In genomic region chrX:107773206-107773605, GRCh38 we compare ENCODE assay signal across 20 cellular contexts. TPM values are rescaled to one million over a fixed set of nuclear protein-coding genes. Genes with fewer than 3 reads are reported as not detected.
DNase-seq lines count a peak whose midpoint lies in the region; ATAC-seq and TF ChIP-seq lines count a peak whose summit lies in the region.
"Had no signal": no experiment of that assay in that cellular context is flagged by ENCODE, and none has a peak within 500 bp of the region (broad histone marks: within the 10 kb centered on the region; RNA-seq: fewer than 3 reads in every experiment).

No MANE protein-coding gene starts in this region.

- H3K27ac Mint-ChIP-seq in CD14-positive monocyte: no peak overlapping the region
- H3K27ac Mint-ChIP-seq: activated naive CD4-positive, alpha-beta T cell treated with anti-CD3 and anti-CD28 coated beads, Interleukin-2, amount 10 ng/mL, durations not matched to agents 7 days and 5 days had no signal

- ATAC-seq in heart left ventricle: no peak
- no peak for ATAC-seq in Right ventricle myocardium inferior
- no peak for ATAC-seq in body of pancreas
- ATAC-seq: GM12878; stimulated activated naive CD8-positive, alpha-beta T cell treated with anti-CD3 and anti-CD28 coated beads, Interleukin-15, Interleukin-2, amounts not matched to agents 100 U/mL and 50 U/mL, for 24 hours had no signal

- no peak overlapping the region for H3K23ac ChIP-seq in mesendoderm (ENCODE audit: low read length)

- H3K9me3 Mint-ChIP-seq in CD14-positive monocyte: peaks cover 0 to 6% (median 0%) of the 10 kb centered on the region in 7 donors
- H3K9me3 Mint-ChIP-seq: activated naive CD4-positive, alpha-beta T cell treated with anti-CD3 and anti-CD28 coated beads, Interleukin-2, amount 10 ng/mL, durations not matched to agents 7 days and 5 days had no signal

- peaks cover 0 to 37% (median 0%) of the 10 kb centered on the region in 9 donors for H3K27me3 ChIP-seq in heart left ventricle
- H3K27me3 ChIP-seq in body of pancreas: no peaks in the 10 kb centered on the region
- H3K27me3 ChIP-seq in mesendoderm (ENCODE audit: insufficient read depth, low read length, poor library complexity): peaks cover 8% of the 10 kb centered on the region
- peaks cover 0 to 27% of the 10 kb centered on the region in 2 donors for H3K27me3 ChIP-seq in tibial nerve

- H3K9ac ChIP-seq in mesendoderm (ENCODE audit: low read length): no peak overlapping the region
- H3K9ac ChIP-seq: KMS-11 had no signal

- H4K5ac ChIP-seq in mesendoderm (ENCODE audit: low read length): no peak overlapping the region

- H2BK5ac ChIP-seq in mesendoderm (ENCODE audit: low read length): no peak overlapping the region

- TF ChIP-seq EP300 in tibial nerve (IDR thresholded peaks at IDR 0.05): no peak

- no peak overlapping the region for H2BK120ac ChIP-seq in mesendoderm (ENCODE audit: low read depth, low read length)

- no peak overlapping the region for H3K4me2 ChIP-seq in mesendoderm (ENCODE audit: low read length)
- H3K4me2 ChIP-seq: KMS-11 had no signal

- no peaks in the 10 kb centered on the region for H3K79me2 ChIP-seq in mesendoderm (ENCODE audit: control insufficient read depth, insufficient read depth, low read length)

- TF ChIP-seq CTCF in heart left ventricle (IDR thresholded peaks at IDR 0.05) (no peak), body of pancreas (IDR thresholded peaks at IDR 0.05) (no peak), tibial nerve (IDR thresholded peaks at IDR 0.05) (no peak), CD14-positive monocyte (IDR thresholded peaks at IDR 0.05) (no peak)

- H3K4me3 Mint-ChIP-seq in CD14-positive monocyte: no peak overlapping the region
- H3K4me3 Mint-ChIP-seq: activated naive CD4-positive, alpha-beta T cell treated with anti-CD3 and anti-CD28 coated beads, Interleukin-2, amount 10 ng/mL, durations not matched to agents 7 days and 5 days had no signal

- intact Hi-C loops in heart left ventricle (cut with DNase I) (loop anchor here in 3 of 10 donors (5.0 to 10.0 kb wide), 3 partner anchors 51 to 238 kb away; no protein-coding TSS in a partner anchor), Right ventricle myocardium inferior (cut with DNase I) (no loop called here), body of pancreas (cut with DNase I) (loop anchor here (10.0 kb wide), 1 partner anchor 98 kb away; no protein-coding TSS in a partner anchor), CD14-positive monocyte (cut with micrococcal nuclease) (no loop called here)

- TF ChIP-seq POLR2A in heart left ventricle (IDR thresholded peaks at IDR 0.05) (no peak), body of pancreas (IDR thresholded peaks at IDR 0.05) (no peak), tibial nerve (IDR thresholded peaks at IDR 0.05) (no peak)

- no peak overlapping the region for H3K4ac ChIP-seq in mesendoderm (ENCODE audit: low read depth, low read length)

- H3K4me3 ChIP-seq in heart left ventricle (peak overlapping the region in 8 of 12 donors; percentile 56 to 75 (median 66)), body of pancreas (no peak overlapping the region), mesendoderm (ENCODE audit: low read length) (no peak overlapping the region), tibial nerve (peak overlapping the region in 3 of 4 donors; percentile 48 to 69 (median 48))
- H3K4me3 ChIP-seq: GM12878 had no signal

- no peak overlapping the region for H3K56ac ChIP-seq in mesendoderm (ENCODE audit: low read length)

- peaks cover 21 to 38% (median 33%) of the 10 kb centered on the region in 3 donors for H3K27me3 Mint-ChIP-seq in CD14-positive monocyte (ENCODE audit: low read depth in 3 of 3)

- no peak overlapping the region for H3K18ac ChIP-seq in mesendoderm (ENCODE audit: low read length)

- H2AK5ac ChIP-seq in mesendoderm (ENCODE audit: low read length): no peak overlapping the region

- 57 to 76% (median 65%) methylated on average over 8 of the region's 8 CpGs for WGBS in heart left ventricle, 4 donors
- 39 to 57% methylated on average over 8 of the region's 8 CpGs for WGBS in body of pancreas, 2 donors
- no CpG with 5 or more reads among the region's 8 CpGs for WGBS in mesendoderm (ENCODE audit: extremely low coverage, insufficient coverage, low lambda C conversion rate)
- WGBS in tibial nerve, 2 donors: 54 to 57% methylated on average over 8 of the region's 8 CpGs

- peaks cover 0 to 2% of the 10 kb centered on the region in 2 donors for H3K36me3 Mint-ChIP-seq in CD14-positive monocyte
- H3K36me3 Mint-ChIP-seq: activated naive CD4-positive, alpha-beta T cell treated with anti-CD3 and anti-CD28 coated beads, Interleukin-2, amount 10 ng/mL, durations not matched to agents 7 days and 5 days; brain had no signal

- DNase-seq in heart left ventricle (no peak), Right ventricle myocardium inferior (ENCODE audit: missing footprints) (no peak), body of pancreas (peak; percentile 26 to 51 (median 40)), mesendoderm (peak; percentile 66), tibial nerve (ENCODE audit: low spot score in 2 of 2) (no peak), CD14-positive monocyte (ENCODE audit: low spot score) (no peak), NCI-H1092 treated with DMSO at 0.1 percent for 48 hours (lab: John Stamatoyannopoulos, UW) (no peak), T-helper 2 cell (no peak)
- DNase-seq: activated CD8-positive, alpha-beta memory T cell treated with anti-CD3 and anti-CD28 coated beads, Interleukin-2, amount 50 U/mL, for 48 hours; activated naive CD4-positive, alpha-beta T cell treated with anti-CD3 and anti-CD28 coated beads, Interleukin-2, amount 10 ng/mL, durations not matched to agents 7 days and 5 days; NCI-H1417 treated with DMSO at 0.1 percent for 48 hours; stimulated activated naive CD8-positive, alpha-beta T cell treated with anti-CD3 and anti-CD28 coated beads, Interleukin-15, Interleukin-2, amounts not matched to agents 100 U/mL and 50 U/mL, for 24 hours; T1000 had no signal

- H3K27ac ChIP-seq in heart left ventricle (peak overlapping the region in 2 of 12 donors; percentile 28 to 91), body of pancreas (peak overlapping the region in 1 of 4 donors; percentile 89), mesendoderm (ENCODE audit: low read depth, low read length) (no peak overlapping the region), tibial nerve (peak overlapping the region in 2 of 4 donors; percentile 93 to 96)
- H3K27ac ChIP-seq: KMS-11 had no signal

- peaks cover 0 to 5% (median 0%) of the 10 kb centered on the region in 9 donors for H3K36me3 ChIP-seq in heart left ventricle
- no peaks in the 10 kb centered on the region for H3K36me3 ChIP-seq in body of pancreas (replicated peaks in 1 of 2; ENCODE audit: insufficient read depth in 1 of 2, low read depth in 2 of 2)
- H3K36me3 ChIP-seq in mesendoderm (ENCODE audit: control insufficient read depth, insufficient read depth, low read length): no peaks in the 10 kb centered on the region
- peaks cover 0 to 6% (median 0%) of the 10 kb centered on the region in 3 donors for H3K36me3 ChIP-seq in tibial nerve

- H3K4me1 ChIP-seq in heart left ventricle (peaks cover 0 to 24% (median 0%) of the 10 kb centered on the region in 12 donors), body of pancreas (peaks cover 37% of the 10 kb centered on the region), mesendoderm (ENCODE audit: control insufficient read depth, low read depth, low read length) (no peaks in the 10 kb centered on the region), tibial nerve (peaks cover 0 to 15% (median 0%) of the 10 kb centered on the region in 4 donors)

- H2BK15ac ChIP-seq in mesendoderm (replicated peaks; ENCODE audit: low read depth): no peak overlapping the region

- H4K8ac ChIP-seq in mesendoderm (ENCODE audit: low read depth, low read length): no peak overlapping the region

- H3K4me1 Mint-ChIP-seq in CD14-positive monocyte: peaks cover 17% of the 10 kb centered on the region

- no peaks in the 10 kb centered on the region for H3K9me3 ChIP-seq in heart left ventricle
- no peaks in the 10 kb centered on the region for H3K9me3 ChIP-seq in body of pancreas
- no peaks in the 10 kb centered on the region for H3K9me3 ChIP-seq in tibial nerve

- H3K79me1 ChIP-seq in mesendoderm (ENCODE audit: low read length): no peaks in the 10 kb centered on the region

RNA-seq across cellular contexts. Expression of gene TSC22D3, which starts 2.4 kb away (rescaled TPM):
- 100 to 1,000 TPM in 2 of 9 donors, 10 to 100 TPM in 7; 28.0 to 145 (median 30.5) TPM for total RNA-seq in heart left ventricle
- 100 to 1,000 TPM in 1 of 2 donors, 10 to 100 TPM in 1; 41.5 to 113 TPM for polyA plus RNA-seq in heart left ventricle
- 72.0 TPM for total RNA-seq in Right ventricle myocardium inferior
- 100 to 1,000 TPM; 144 to 147 TPM for total RNA-seq in body of pancreas
- 17.0 TPM for polyA plus RNA-seq in mesendoderm (2013, experiment 1 of 2)
- polyA plus RNA-seq in mesendoderm (2013, experiment 2 of 2): 17.4 TPM
- 1,000 to 10,000 TPM; 1,744 to 2,802 (median 2,261) TPM for total RNA-seq in tibial nerve
- 100 to 1,000 TPM; 171 to 326 TPM for polyA plus RNA-seq in CD14-positive monocyte
- total RNA-seq: G401 had no signal

RNA-seq across cellular contexts. Expression of gene NCBP2L, which starts 4.3 kb away (rescaled TPM):
- total RNA-seq in heart left ventricle (not detected), Right ventricle myocardium inferior (not detected), body of pancreas (not detected), tibial nerve (not detected)
- polyA plus RNA-seq in heart left ventricle (not detected), CD14-positive monocyte (not detected)
- not detected for polyA plus RNA-seq in mesendoderm (2013, experiment 1 of 2)
- polyA plus RNA-seq in mesendoderm (2013, experiment 2 of 2): not detected
- total RNA-seq: G401, GM12878, OCI-LY7, posterior vena cava had no signal
- polyA plus RNA-seq: AG04450, GM12878 had no signal

RNA-seq across cellular contexts. Expression of gene MID2, which starts 52.5 kb away (rescaled TPM):
- 10 to 100 TPM in 1 of 9 donors, 1 to 10 TPM in 8; 2.9 to 16.2 (median 6.2) TPM for total RNA-seq in heart left ventricle
- 1 to 10 TPM in 1 of 2 donors, under 1 TPM in 1; 0.53 to 2.1 TPM for polyA plus RNA-seq in heart left ventricle
- 7.1 TPM for total RNA-seq in Right ventricle myocardium inferior
- 1 to 10 TPM; 5.6 to 8.8 TPM for total RNA-seq in body of pancreas
- polyA plus RNA-seq in mesendoderm (2013, experiment 1 of 2): 2.1 TPM
- polyA plus RNA-seq in mesendoderm (2013, experiment 2 of 2): 2.3 TPM
- total RNA-seq in tibial nerve: 10 to 100 TPM; 17.1 to 31.0 (median 20.0) TPM
- under 1 TPM in 1 of 2 donors, not detected in 1; 0.20 TPM for polyA plus RNA-seq in CD14-positive monocyte
- total RNA-seq: G401, OCI-LY7 had no signal

Comparison
In these comparisons a context has a peak if more than half of its experiments do, and no peak if none do; other contexts are left out.
1. DNase-seq: peak in body of pancreas (4 of 4) and mesendoderm (single experiment); none in heart left ventricle (0 of 5), Right ventricle myocardium inferior (single experiment), tibial nerve (0 of 2), CD14-positive monocyte (single experiment), NCI-H1092 treated with DMSO at 0.1 percent for 48 hours (single experiment) and T-helper 2 cell (0 of 5).
2. H3K4me3 ChIP-seq: peak in heart left ventricle (8 of 12) and tibial nerve (3 of 4); none in body of pancreas (0 of 2) and mesendoderm (single experiment).
3. RNA of gene TSC22D3, which starts 2.4 kb away (total RNA-seq): 1,744 to 2,802 TPM in tibial nerve; 144 to 147 TPM in body of pancreas, 72.0 TPM in Right ventricle myocardium inferior (single experiment) and 28.0 to 145 TPM in heart left ventricle; every median in the first group is over 10 times any median in the second.